ENCODE assay signal across 1 cellular context in genomic region chr14:96146131-96146771, GRCh38.
TF ChIP-seq lines count a peak whose summit lies in the region.

No MANE protein-coding gene starts in this region.

TF ChIP-seq in HepG2, 621 proteins besides CTCF, POLR2A, EP300 and RAD21 (continued from another document):
- no peak for TF ChIP-seq GPN1 (CRISPR knock-in tag; IDR thresholded peaks at IDR 0.05; ENCODE audit: borderline replicate concordance)
- TF ChIP-seq ZNF616 (CRISPR knock-in tag; IDR thresholded peaks at IDR 0.05; ENCODE audit: low read depth): no peak
